ENCODE assay signal across 8 cellular contexts in the genomic region with DNA sequence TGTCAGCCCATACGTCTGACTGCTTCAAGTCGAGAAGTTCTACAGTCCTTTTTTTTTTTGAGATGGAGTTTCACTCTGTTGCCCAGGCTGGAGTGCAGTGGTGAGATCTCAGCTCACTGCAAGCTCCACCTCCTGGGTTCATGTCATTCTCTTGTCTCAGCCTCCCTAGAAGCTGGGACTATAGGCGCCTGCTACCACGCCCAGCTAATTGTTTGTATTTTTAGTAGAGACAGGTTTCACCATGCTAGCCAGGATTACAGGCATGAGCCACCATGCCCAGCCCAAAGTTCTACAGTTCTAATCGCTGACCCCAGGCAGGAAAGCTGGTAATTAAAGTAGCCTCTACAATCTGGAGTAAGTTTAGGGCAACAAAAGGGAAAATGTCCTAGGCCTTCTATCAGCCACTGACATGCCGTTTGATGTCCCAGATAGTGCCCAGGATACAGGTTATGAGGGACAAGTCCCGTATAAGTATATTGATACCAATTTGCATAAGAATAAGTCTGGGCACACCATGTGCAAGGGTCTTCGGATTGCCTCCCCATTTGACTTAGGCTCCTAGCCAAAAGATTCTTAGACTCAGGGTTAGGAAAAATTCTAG.
A peak's percentile ranks its signal among the peaks of the same experiment; 100 is the strongest.
DNase-seq lines count a peak whose midpoint lies in the region; ATAC-seq and TF ChIP-seq lines count a peak whose summit lies in the region.

No MANE protein-coding gene starts in this region.

- no peak for DNase-seq in activated T-cell treated with anti-CD3 and anti-CD28 coated beads, Interleukin-2, amount 50 U/mL, for 4 hours
- DNase-seq in activated T-cell treated with anti-CD3 and anti-CD28 coated beads, Interleukin-2, amount 50 U/mL, for 1 hour: no peak
- DNase-seq in adrenal gland (no peak), stomach (no peak), NCI-H1417 treated with DMSO at 0.1 percent for 48 hours (lab: John Stamatoyannopoulos, UW) (no peak)
- no peak for DNase-seq in effector CD4-positive, alpha-beta T cell

- peak overlapping the region; percentile 90 for H3K4me3 Mint-ChIP-seq in activated T-cell treated with anti-CD3 and anti-CD28 coated beads, Interleukin-2, amount 50 U/mL, for 4 hours

- intact Hi-C loops in adrenal gland (cut with DNase I) (no loop called here), stomach (cut with DNase I; ENCODE audit: low total_unique reads) (no loop called here)

- H3K27me3 ChIP-seq in OCI-LY1 (ENCODE audit: insufficient read depth, low read length) (no peaks in the 10 kb centered on the region), adrenal gland (no peaks in the 10 kb centered on the region), stomach (no peaks in the 10 kb centered on the region)

- no peaks in the 10 kb centered on the region for H3F3A ChIP-seq in OCI-LY1 (ENCODE audit: insufficient read depth, low read length)

- H3K9me3 Mint-ChIP-seq in activated T-cell treated with anti-CD3 and anti-CD28 coated beads, Interleukin-2, amount 50 U/mL, for 4 hours: peaks cover 3% of the 10 kb centered on the region

- TF ChIP-seq CTCF in OCI-LY1 (IDR thresholded peaks at IDR 0.05; ENCODE audit: low read length) (no peak), adrenal gland (IDR thresholded peaks at IDR 0.05) (no peak), stomach (IDR thresholded peaks at IDR 0.05) (no peak)

- no peak for TF ChIP-seq EP300 in stomach (IDR thresholded peaks at IDR 0.05)

- H3K9me3 ChIP-seq in OCI-LY1 (ENCODE audit: low read length): no peaks in the 10 kb centered on the region
- H3K9me3 ChIP-seq in adrenal gland (replicated peaks in 1 of 3): no peaks in the 10 kb centered on the region
- no peaks in the 10 kb centered on the region for H3K9me3 ChIP-seq in stomach

- ATAC-seq in activated T-cell treated with anti-CD3 and anti-CD28 coated beads, Interleukin-2, amount 50 U/mL, for 4 hours: peak in 1 of 2 donors; percentile 19
- peak; percentile 30 for ATAC-seq in HG02938 (IDR thresholded peaks at IDR 0.05; ENCODE audit: unreplicated experiment)

- TF ChIP-seq POLR2A in adrenal gland (IDR thresholded peaks at IDR 0.05): no peak
- no peak for TF ChIP-seq POLR2A in stomach (IDR thresholded peaks at IDR 0.05)

- peak overlapping the region; percentile 74 for H3K4me3 ChIP-seq in OCI-LY1 (ENCODE audit: low read depth, low read length, poor library complexity, severe bottlenecking)
- peak overlapping the region in 2 of 4 donors; percentile 8 to 60 for H3K4me3 ChIP-seq in adrenal gland
- H3K4me3 ChIP-seq in stomach: peak overlapping the region; percentile 23 to 58 (median 44)

- peaks cover 65% of the 10 kb centered on the region for H3K4me1 Mint-ChIP-seq in activated T-cell treated with anti-CD3 and anti-CD28 coated beads, Interleukin-2, amount 50 U/mL, for 4 hours (ENCODE audit: low read depth)

- peak overlapping the region; percentile 89 for H3K4me2 ChIP-seq in OCI-LY1 (ENCODE audit: low read length)

- H3K79me2 ChIP-seq in OCI-LY1 (ENCODE audit: insufficient read depth, low read length): no peaks in the 10 kb centered on the region

- peaks cover 27% of the 10 kb centered on the region for H3K4me1 ChIP-seq in OCI-LY1 (ENCODE audit: insufficient read depth, low read length, severe bottlenecking)
- no peaks in the 10 kb centered on the region for H3K4me1 ChIP-seq in adrenal gland (replicated peaks in 1 of 2)
- H3K4me1 ChIP-seq in stomach: no peaks in the 10 kb centered on the region

- H3K27ac ChIP-seq in OCI-LY1 (ENCODE audit: low read depth, low read length, poor library complexity, severe bottlenecking): peak overlapping the region; percentile 73
- peak overlapping the region in 3 of 5 donors; percentile 35 to 82 (median 60) for H3K27ac ChIP-seq in adrenal gland
- H3K27ac ChIP-seq in stomach: peak overlapping the region in 4 of 5 donors; percentile 54 to 82 (median 67)

- H2AFZ ChIP-seq in OCI-LY1 (ENCODE audit: low read length): no peak overlapping the region; the same call in 1 of the 2 replicates

- no peaks in the 10 kb centered on the region for H3K27me3 Mint-ChIP-seq in activated T-cell treated with anti-CD3 and anti-CD28 coated beads, Interleukin-2, amount 50 U/mL, for 4 hours (ENCODE audit: low read depth)

- H3K9ac ChIP-seq in OCI-LY1 (ENCODE audit: low read length): peak overlapping the region; percentile 71

- no peaks in the 10 kb centered on the region for H4K20me1 ChIP-seq in OCI-LY1 (ENCODE audit: insufficient read depth, low read length)

- H3K36me3 Mint-ChIP-seq in activated T-cell treated with anti-CD3 and anti-CD28 coated beads, Interleukin-2, amount 50 U/mL, for 4 hours (ENCODE audit: insufficient read depth): peaks cover 9% of the 10 kb centered on the region

- H3K9me2 ChIP-seq in OCI-LY1 (ENCODE audit: low read depth, low read length): no peaks in the 10 kb centered on the region

- H3K36me3 ChIP-seq in OCI-LY1 (ENCODE audit: insufficient read depth, low read length): no peaks in the 10 kb centered on the region
- H3K36me3 ChIP-seq in adrenal gland (replicated peaks in 1 of 2): no peaks in the 10 kb centered on the region
- H3K36me3 ChIP-seq in stomach: no peaks in the 10 kb centered on the region

- WGBS in adrenal gland, 4 donors: 68 to 74% (median 70%) methylated on average over 8 of the region's 8 CpGs
- WGBS in stomach, 5 donors: 73 to 76% (median 73%) methylated on average over 8 of the region's 8 CpGs
